19 cellular contexts compared by ENCODE assay signal in the genomic region with DNA sequence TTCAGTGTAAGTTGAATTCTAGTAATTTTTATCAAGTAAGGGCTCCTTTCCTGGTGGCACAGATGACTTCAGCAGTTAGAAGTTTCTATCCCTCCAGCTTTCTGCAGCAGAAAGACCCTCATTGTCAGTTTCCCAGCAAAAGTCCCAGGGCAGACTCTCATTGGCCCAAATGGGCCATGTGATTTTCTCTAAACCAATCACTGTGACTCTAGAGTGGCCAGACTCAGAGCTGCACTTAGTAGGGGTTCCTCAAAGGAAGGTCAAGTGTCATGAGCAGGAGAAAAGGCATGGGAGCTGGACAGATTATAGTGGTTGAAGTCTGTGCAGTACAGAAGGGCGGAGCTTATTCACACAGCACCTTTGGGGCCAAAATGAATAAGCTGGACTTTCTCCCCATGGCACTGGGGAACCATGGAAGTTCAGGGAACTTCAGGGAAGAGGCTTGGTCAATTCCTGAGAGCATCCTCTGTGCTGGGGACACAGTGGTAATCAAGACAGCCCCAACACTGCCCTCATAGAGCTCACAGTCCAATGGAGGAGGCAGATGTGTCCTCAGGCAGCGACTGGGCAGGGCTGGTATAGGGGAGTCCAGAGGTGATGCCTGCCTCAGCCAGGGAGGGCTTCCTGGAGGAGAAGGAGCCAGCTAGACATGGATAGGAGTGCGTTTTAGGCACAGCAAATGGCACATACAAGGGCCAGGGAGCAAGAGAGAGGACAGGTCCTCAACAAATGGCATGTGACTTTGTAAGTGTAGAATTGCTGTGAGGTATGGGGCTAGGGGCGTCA. TPM values are rescaled to one million over a fixed set of nuclear protein-coding genes. Genes with fewer than 3 reads are reported as not detected.
"Had no signal": no experiment of that assay in that cellular context is flagged by ENCODE, and none has a peak within 500 bp of the region (broad histone marks: within the 10 kb centered on the region; RNA-seq: fewer than 3 reads in every experiment).

No MANE protein-coding gene starts in this region.

- H3K4me1 ChIP-seq: upper lobe of right lung had no signal

- DNase-seq: activated CD4-positive, alpha-beta T cell treated with anti-CD3 and anti-CD28 coated beads, Interleukin-2, amount 50 U/mL, for 1 hour; activated naive CD4-positive, alpha-beta T cell; activated naive CD8-positive, alpha-beta T cell treated with anti-CD3 and anti-CD28 coated beads, Interleukin-2, amount 50 U/mL, for 24 hours; activated T-cell treated with anti-CD3 and anti-CD28 coated beads for 4 hours; aorta; dermis blood vessel endothelial cell; erythroblast; naive thymus-derived CD8-positive, alpha-beta T cell; retina; small intestine; stimulated activated CD4-positive, alpha-beta T cell treated with anti-CD3 and anti-CD28 coated beads, Interleukin-4, amount 100 ng/mL, for 24 hours; stimulated activated naive CD8-positive, alpha-beta T cell treated with anti-CD3 and anti-CD28 coated beads, Interleukin-15, Interleukin-2, amounts not matched to agents 100 U/mL and 50 U/mL, for 24 hours; SW 1271; upper lobe of right lung had no signal

- H3K27ac ChIP-seq: suprapubic skin, upper lobe of right lung had no signal

- ATAC-seq: activated CD4-positive, CD25-positive, alpha-beta regulatory T cell treated with anti-CD3 and anti-CD28 coated beads, Interleukin-2, amount 50 U/mL, for 24 hours; activated naive CD8-positive, alpha-beta T cell treated with anti-CD3 and anti-CD28 coated beads, Interleukin-2, amount 50 U/mL, for 24 hours; naive thymus-derived CD8-positive, alpha-beta T cell; stimulated activated naive CD8-positive, alpha-beta T cell treated with anti-CD3 and anti-CD28 coated beads, Interleukin-15, Interleukin-2, amounts not matched to agents 100 U/mL and 50 U/mL, for 24 hours; upper lobe of right lung had no signal

- H3K9me3 ChIP-seq: suprapubic skin, upper lobe of right lung had no signal

- H3K4me3 ChIP-seq: suprapubic skin, upper lobe of right lung had no signal

- H3K27me3 ChIP-seq: suprapubic skin, upper lobe of right lung had no signal

- H3K36me3 ChIP-seq: upper lobe of right lung had no signal

RNA-seq across cellular contexts. Expression of a gene that starts 18.3 kb away (rescaled TPM):
- total RNA-seq: activated CD8-positive, alpha-beta memory T cell treated with anti-CD3 and anti-CD28 coated beads for 36 hours; aorta; chondrocyte; dermis blood vessel endothelial cell; mucosa of gallbladder; naive thymus-derived CD8-positive, alpha-beta T cell; suprapubic skin had no signal
- polyA plus RNA-seq: naive thymus-derived CD8-positive, alpha-beta T cell had no signal

RNA-seq across cellular contexts. Expression of a gene that starts 36.2 kb away (rescaled TPM):
- total RNA-seq: activated CD8-positive, alpha-beta memory T cell treated with anti-CD3 and anti-CD28 coated beads for 36 hours; aorta; naive thymus-derived CD8-positive, alpha-beta T cell had no signal
- polyA plus RNA-seq: aorta; naive thymus-derived CD8-positive, alpha-beta T cell; small intestine had no signal

RNA-seq across cellular contexts. Expression of a gene that starts 59.1 kb away (rescaled TPM):
- total RNA-seq: activated CD8-positive, alpha-beta memory T cell treated with anti-CD3 and anti-CD28 coated beads for 36 hours; naive thymus-derived CD8-positive, alpha-beta T cell had no signal
- polyA plus RNA-seq: naive thymus-derived CD8-positive, alpha-beta T cell had no signal
